ENCODE assay signal across 10 cellular contexts in genomic region chr7:75962607-75963382, GRCh38. TPM values are rescaled to one million over a fixed set of nuclear protein-coding genes. Genes with fewer than 3 reads are reported as not detected.
DNase-seq lines count a peak whose midpoint lies in the region; ATAC-seq, FAIRE-seq and TF ChIP-seq lines count a peak whose summit lies in the region.
"Had no signal": no experiment of that assay in that cellular context is flagged by ENCODE, and none has a peak within 500 bp of the region (broad histone marks: within the 10 kb centered on the region; RNA-seq: fewer than 3 reads in every experiment).

No MANE protein-coding gene starts in this region.

- no peak for TF ChIP-seq POLR2A in esophagus muscularis mucosa (IDR thresholded peaks at IDR 0.05; ENCODE audit: low read depth)

- DNase-seq in SK-N-DZ (ENCODE audit: low spot score), result peak; percentile 59
- DNase-seq in esophagus muscularis mucosa (ENCODE audit: extremely low spot score), result no peak
- DNase-seq in thoracic aorta (ENCODE audit: low spot score), result no peak
- no peak for DNase-seq in D721Med (ENCODE audit: insufficient read length, low spot score)
- DNase-seq in LoVo (ENCODE audit: low spot score), result no peak
- DNase-seq in ACHN, result no peak
- DNase-seq: activated CD4-positive, alpha-beta T cell treated with anti-CD3 and anti-CD28 coated beads for 4 hours; naive thymus-derived CD4-positive, alpha-beta T cell had no signal

- H3K27ac ChIP-seq in esophagus muscularis mucosa (replicated peaks in 1 of 4) (peak overlapping the region; percentile 41 to 93 (median 58)), mesodermal cell (ENCODE audit: low read depth, low read length, severe bottlenecking) (peak overlapping the region; percentile 79), thoracic aorta (peak overlapping the region; percentile 95 to 99)

- H3K4me1 ChIP-seq in esophagus muscularis mucosa, result peaks cover 33 to 56% (median 49%) of the 10 kb centered on the region in 4 donors
- no peaks in the 10 kb centered on the region for H3K4me1 ChIP-seq in mesodermal cell (ENCODE audit: control insufficient read depth, insufficient read depth, low read length, poor library complexity, severe bottlenecking)
- H3K4me1 ChIP-seq in thoracic aorta (ENCODE audit: control insufficient read depth in 1 of 2, low read depth in 2 of 2), result peaks cover 37 to 61% of the 10 kb centered on the region in 2 donors

- WGBS in esophagus muscularis mucosa, result 63% methylated on average over 18 of the region's 18 CpGs
- WGBS in mesodermal cell (ENCODE audit: insufficient coverage in 2 of 2), 2 experiments, result 89 to 92% methylated on average over 17 to 18 of the region's 18 CpGs

- intact Hi-C loops in esophagus muscularis mucosa (cut with DNase I), result no loop called here

- no peak for TF ChIP-seq EP300 in esophagus muscularis mucosa (IDR thresholded peaks at IDR 0.05)

- H3K36me3 ChIP-seq in esophagus muscularis mucosa (peaks cover 11 to 31% (median 26%) of the 10 kb centered on the region in 4 donors), mesodermal cell (ENCODE audit: control insufficient read depth, insufficient read depth, low read length) (peaks cover 39% of the 10 kb centered on the region), thoracic aorta (peaks cover 2% of the 10 kb centered on the region)

- H3K27me3 ChIP-seq in esophagus muscularis mucosa (no peaks in the 10 kb centered on the region), thoracic aorta (replicated peaks; ENCODE audit: insufficient read depth) (no peaks in the 10 kb centered on the region)

- ATAC-seq in thoracic aorta (ENCODE audit: insufficient number of reproducible peaks, low FRiP score, low read depth) (peak; percentile 61), HG02588 (IDR thresholded peaks at IDR 0.05; ENCODE audit: unreplicated experiment) (no peak)
- ATAC-seq: naive thymus-derived CD4-positive, alpha-beta T cell had no signal

- in situ Hi-C loops in ACHN (cut with HindIII; ENCODE audit: low pct_ligation_motif_present, low pct_unique_long_range_greater_than_20kb, low sequenced_read_pairs), result no loop called here

- TF ChIP-seq CTCF in esophagus muscularis mucosa (IDR thresholded peaks at IDR 0.05) (no peak), thoracic aorta (IDR thresholded peaks at IDR 0.05) (no peak), D721Med (IDR thresholded peaks at IDR 0.05; ENCODE audit: insufficient read depth, missing control alignments) (no peak)

- FAIRE-seq in D721Med (lab: Jason Lieb, UNC), result no peak

- H3K4me3 ChIP-seq in esophagus muscularis mucosa (no peak overlapping the region), mesodermal cell (ENCODE audit: extremely low read depth, insufficient read depth, low read length, poor library complexity, severe bottlenecking) (no peak overlapping the region), thoracic aorta (peak overlapping the region; percentile 35)

- H3K9me3 ChIP-seq in esophagus muscularis mucosa, result no peaks in the 10 kb centered on the region
- no peaks in the 10 kb centered on the region for H3K9me3 ChIP-seq in mesodermal cell (ENCODE audit: control insufficient read depth, low read length)
- H3K9me3 ChIP-seq in thoracic aorta, result no peaks in the 10 kb centered on the region

RNA-seq across cellular contexts. Expression of gene TMEM120A, which starts 31.6 kb away (rescaled TPM):
- polyA plus RNA-seq in SK-N-DZ (2014; cell fraction: cytosol; rRNA removed), result 20.5 and 25.9 TPM in 2 replicates
- polyA plus RNA-seq in SK-N-DZ (2014; cell fraction: nucleus; rRNA removed), result 30.2 and 33.7 TPM in 2 replicates
- 10 to 100 TPM; 23.2 to 37.8 (median 31.2) TPM for total RNA-seq in esophagus muscularis mucosa
- polyA plus RNA-seq in mesodermal cell (2013, experiment 1 of 2), result 38.7 TPM
- 35.0 TPM for polyA plus RNA-seq in mesodermal cell (2013, experiment 2 of 2)
- total RNA-seq in thoracic aorta, result 10 to 100 TPM; 39.4 to 44.7 TPM

RNA-seq across cellular contexts. Expression of gene POR, which starts 47.8 kb away (rescaled TPM):
- 69.4 and 75.5 TPM in 2 replicates for polyA plus RNA-seq in SK-N-DZ (2014; cell fraction: cytosol; rRNA removed)
- polyA plus RNA-seq in SK-N-DZ (2014; cell fraction: nucleus; rRNA removed), result 98.1 and 107 TPM in 2 replicates
- total RNA-seq in esophagus muscularis mucosa (10 to 100 TPM; 37.8 to 71.4 (median 63.6) TPM), thoracic aorta (10 to 100 TPM; 70.1 to 77.4 TPM)
- polyA plus RNA-seq in mesodermal cell (2013, experiment 1 of 2), result 52.5 TPM
- 42.9 TPM for polyA plus RNA-seq in mesodermal cell (2013, experiment 2 of 2)
